ENCODE assay signal across 21 cellular contexts in genomic region chr10:114445332-114445731, GRCh38.
"Had no signal": no experiment of that assay in that cellular context is flagged by ENCODE, and none has a peak within 500 bp of the region (broad histone marks: within the 10 kb centered on the region; RNA-seq: fewer than 3 reads in every experiment).

No MANE protein-coding gene starts in this region.

- H3K27ac ChIP-seq: esophagus muscularis mucosa, left ventricle myocardium inferior, prostate gland, right atrium auricular region, stomach had no signal

- H3K4me1 ChIP-seq: prostate gland had no signal

- H3K9me3 ChIP-seq: esophagus muscularis mucosa, heart right ventricle, left ventricle myocardium inferior, prostate gland, right atrium auricular region, stomach had no signal

- ATAC-seq: activated CD4-positive, CD25-positive, alpha-beta regulatory T cell treated with anti-CD3 and anti-CD28 coated beads, Interleukin-2, amount 50 U/mL, for 24 hours had no signal

- H3K27me3 Mint-ChIP-seq: activated CD4-positive, alpha-beta T cell treated with anti-CD3 and anti-CD28 coated beads, Interleukin-2, amount 10 ng/mL, durations not matched to agents 7 days and 5 days had no signal

- DNase-seq: activated CD4-positive, alpha-beta T cell treated with anti-CD3 and anti-CD28 coated beads, Interleukin-2, amount 10 ng/mL, durations not matched to agents 7 days and 5 days; activated CD8-positive, alpha-beta memory T cell treated with anti-CD3 and anti-CD28 coated beads for 24 hours; activated CD8-positive, alpha-beta memory T cell treated with anti-CD3 and anti-CD28 coated beads, Interleukin-2, amount 50 U/mL, for 48 hours; activated gamma-delta T cell treated with Interleukin-2 at 50 U/mL for 16 hours; effector CD4-positive, alpha-beta T cell; heart right ventricle; immature natural killer cell; kidney glomerular epithelial cell; left ventricle myocardium inferior; mammary epithelial cell; midbrain; stimulated activated CD4-positive, alpha-beta T cell treated with anti-CD3 and anti-CD28 coated beads, Interleukin-12 subunit alpha, Interleukin-12 subunit beta, amount 100 ng/mL, for 4 hours; stimulated activated CD4-positive, alpha-beta T cell treated with anti-CD3 and anti-CD28 coated beads, Interleukin-2, amount 100 ng/mL, for 24 hours; stomach; trophoblast cell had no signal

- H3K4me3 ChIP-seq: esophagus muscularis mucosa, heart right ventricle, left ventricle myocardium inferior, prostate gland, right atrium auricular region, stomach had no signal

- FAIRE-seq: endothelial cell of umbilical vein had no signal

- H3K4me3 Mint-ChIP-seq: activated CD4-positive, alpha-beta T cell treated with anti-CD3 and anti-CD28 coated beads, Interleukin-2, amount 10 ng/mL, durations not matched to agents 7 days and 5 days; immature natural killer cell; neural crest cell had no signal

- H3K9me3 Mint-ChIP-seq: activated CD4-positive, alpha-beta T cell treated with anti-CD3 and anti-CD28 coated beads, Interleukin-2, amount 10 ng/mL, durations not matched to agents 7 days and 5 days; immature natural killer cell; neural crest cell had no signal

- H3K4me1 Mint-ChIP-seq: activated CD4-positive, alpha-beta T cell treated with anti-CD3 and anti-CD28 coated beads, Interleukin-2, amount 10 ng/mL, durations not matched to agents 7 days and 5 days; immature natural killer cell; neural crest cell had no signal

- H3K36me3 ChIP-seq: prostate gland had no signal

- H3K27me3 ChIP-seq: esophagus muscularis mucosa, heart right ventricle, right atrium auricular region, stomach had no signal

- H3K27ac Mint-ChIP-seq: immature natural killer cell had no signal
